Comparison of ENCODE assay signal across 8 cellular contexts in the genomic region with DNA sequence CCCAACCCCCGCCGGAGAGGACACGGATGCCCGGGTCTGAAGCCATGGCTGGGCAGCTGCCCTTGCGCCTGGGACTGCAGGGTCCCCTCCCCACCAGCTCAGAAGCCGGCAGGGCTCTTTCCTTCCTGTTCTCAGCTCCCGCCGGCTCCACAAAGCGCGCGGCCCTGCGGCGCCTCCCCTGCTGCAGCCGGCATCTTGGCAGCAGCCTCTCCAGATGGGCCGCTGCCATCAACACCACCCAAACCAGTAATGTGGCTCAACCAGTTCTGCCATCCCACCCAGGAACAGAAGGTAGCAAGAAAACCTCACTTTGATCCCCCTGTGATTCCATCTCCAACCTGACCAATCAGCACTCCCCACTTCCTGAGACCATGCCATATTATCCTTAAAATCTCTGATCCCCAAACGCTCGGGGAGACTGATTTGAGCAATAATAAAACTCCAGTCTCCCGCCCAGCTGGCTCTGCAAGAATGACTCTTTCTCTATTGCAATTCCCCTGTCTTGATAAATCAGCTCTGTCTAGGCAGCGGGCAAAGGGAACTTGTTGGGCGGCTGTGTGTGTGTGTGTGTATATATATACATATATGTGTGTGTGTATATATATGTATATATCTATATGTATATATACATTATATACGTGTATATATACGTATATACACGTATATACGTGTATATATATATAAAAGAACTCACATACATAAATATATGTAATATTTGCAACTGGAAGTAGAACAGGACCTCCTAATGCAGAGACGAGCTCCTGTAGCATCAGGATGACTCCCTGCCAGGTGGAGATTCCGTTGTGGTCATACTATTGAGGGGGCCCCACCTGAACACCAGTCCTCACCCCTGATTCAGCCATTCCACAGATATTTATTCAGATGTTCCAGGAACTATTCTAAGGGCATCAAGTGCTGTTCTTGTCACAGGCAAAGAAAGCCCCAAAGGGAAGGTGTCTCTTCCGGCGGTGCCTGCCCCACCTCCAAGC.
DNase-seq lines count a peak whose midpoint lies in the region; ATAC-seq and TF ChIP-seq lines count a peak whose summit lies in the region.
"Not testable (repeated sequence)": the region's sequence is repeated elsewhere in the genome, so short reads cannot be mapped to it uniquely, and the experiment has no call there.

No MANE protein-coding gene starts in this region.

- peak; percentile 58 for ATAC-seq in GM18502 (IDR thresholded peaks at IDR 0.05; ENCODE audit: poor library complexity, unreplicated experiment)

- not testable (repeated sequence) for H3K27ac ChIP-seq in RWPE1; esophagus muscularis mucosa (replicated peaks in 1 of 4); iPS DF 6.9 (ENCODE audit: low read length)

- not testable (repeated sequence) for TF ChIP-seq POLR2A in esophagus muscularis mucosa (IDR thresholded peaks at IDR 0.05; ENCODE audit: low read depth)

- peaks cover 0 to 20% (median 15%) of the 10 kb centered on the region in 4 donors for H3K4me1 ChIP-seq in esophagus muscularis mucosa
- not testable (repeated sequence) for H3K4me1 ChIP-seq in iPS DF 6.9 (ENCODE audit: control insufficient read depth, insufficient read depth, low read length); skeletal muscle satellite cell (ENCODE audit: control insufficient read depth, insufficient read depth, low read length)

- not testable (repeated sequence) for H3K9me3 ChIP-seq in esophagus muscularis mucosa; iPS DF 6.9 (ENCODE audit: control insufficient read depth, insufficient read depth, low read length); skeletal muscle satellite cell (replicated peaks; ENCODE audit: low read length)

- CTCF ChIA-PET in RWPE1 (lab: Yijun Ruan, JAX), result not testable (repeated sequence)

- WGBS in esophagus muscularis mucosa, result 18% methylated on average over 28 of the region's 28 CpGs
- WGBS in iPS DF 6.9 (ENCODE audit: insufficient coverage, insufficient read length), result no CpG with 5 or more reads among the region's 28 CpGs

- not testable (repeated sequence) for TF ChIP-seq EP300 in esophagus muscularis mucosa (IDR thresholded peaks at IDR 0.05)

- POLR2A ChIA-PET in RWPE1 (lab: Yijun Ruan, JAX; ENCODE audit: low non-redundant PET), result not testable (repeated sequence)

- H3K4me3 ChIP-seq in astrocyte of the spinal cord (ENCODE audit: low read depth, low read length), result peak overlapping the region; percentile 22
- peak overlapping the region; percentile 9 to 24 (median 20) for H3K4me3 ChIP-seq in esophagus muscularis mucosa
- H3K4me3 ChIP-seq in iPS DF 6.9 (ENCODE audit: low read length), result peak overlapping the region; percentile 28; the same call in 1 of the 2 replicates
- H3K4me3 ChIP-seq in skeletal muscle satellite cell (ENCODE audit: low read length), result not testable (repeated sequence)

- not testable (repeated sequence) for H3K9ac ChIP-seq in skeletal muscle satellite cell (ENCODE audit: low read depth, low read length)

- intact Hi-C loops in esophagus muscularis mucosa (cut with DNase I), result not testable (repeated sequence)

- in situ Hi-C loops in astrocyte of the spinal cord (cut with HindIII; ENCODE audit: low sequenced_read_pairs), result not testable (repeated sequence)

- H3K36me3 ChIP-seq in esophagus muscularis mucosa; iPS DF 6.9 (ENCODE audit: control insufficient read depth, insufficient read depth, low read length); skeletal muscle satellite cell (ENCODE audit: insufficient read depth, low read length): not testable (repeated sequence)

- H3K27me3 ChIP-seq in esophagus muscularis mucosa, result peaks cover 0 to 58% (median 8%) of the 10 kb centered on the region in 4 donors
- H3K27me3 ChIP-seq in iPS DF 6.9 (ENCODE audit: control insufficient read depth, insufficient read depth, low read length), result peaks cover 28% of the 10 kb centered on the region
- peaks cover 27% of the 10 kb centered on the region for H3K27me3 ChIP-seq in skeletal muscle satellite cell (ENCODE audit: control insufficient read depth, insufficient read depth, low read length)

- DNase-seq in AG08396 (ENCODE audit: low spot score), result peak; percentile 19
- peak; percentile 25 for DNase-seq in RWPE1 (ENCODE audit: low spot score)
- DNase-seq in astrocyte of the spinal cord (ENCODE audit: low read depth, low spot score), result not testable (repeated sequence)
- DNase-seq in esophagus muscularis mucosa (ENCODE audit: extremely low spot score), result peak; percentile 92
- DNase-seq in iPS DF 6.9 (ENCODE audit: low read depth, low spot score), result peak; percentile 73
- peak; percentile 66 for DNase-seq in myocyte (ENCODE audit: low read depth)

- not testable (repeated sequence) for TF ChIP-seq CTCF in RWPE1 (conservative IDR thresholded peaks at IDR 0.05; ENCODE audit: low read depth); astrocyte of the spinal cord (IDR thresholded peaks at IDR 0.05; ENCODE audit: low read depth, low read length); esophagus muscularis mucosa (IDR thresholded peaks at IDR 0.05)

- peak overlapping the region; percentile 61 for H3K4me2 ChIP-seq in skeletal muscle satellite cell (ENCODE audit: low read length)
